Comparison of ENCODE assay signal across 21 cellular contexts in genomic region chr5:148999741-149000140, GRCh38.
DNase-seq lines count a peak whose midpoint lies in the region; ATAC-seq, FAIRE-seq and TF ChIP-seq lines count a peak whose summit lies in the region.
"Had no signal": no experiment of that assay in that cellular context is flagged by ENCODE, and none has a peak within 500 bp of the region (broad histone marks: within the 10 kb centered on the region; RNA-seq: fewer than 3 reads in every experiment).

No MANE protein-coding gene starts in this region.

- H3K4me3 Mint-ChIP-seq in HFFc6 = no peak overlapping the region
- H3K4me3 Mint-ChIP-seq: CD14-positive monocyte; CD8-positive, alpha-beta T cell had no signal

- H3K9me3 ChIP-seq in right cardiac atrium (ENCODE audit: control insufficient read depth, low read length) (no peaks in the 10 kb centered on the region), psoas muscle (no peaks in the 10 kb centered on the region)
- H3K9me3 ChIP-seq: A549, BE2C had no signal

- H3K4me3 ChIP-seq in right cardiac atrium (ENCODE audit: low read length) (no peak overlapping the region), bronchial epithelial cell (ENCODE audit: low read depth, low read length) (no peak overlapping the region), psoas muscle (no peak overlapping the region)
- H3K4me3 ChIP-seq: A549, GM23248 had no signal

- H3K27ac Mint-ChIP-seq in HFFc6 = peak overlapping the region; percentile 2; the same call in 1 of the 2 replicates
- H3K27ac Mint-ChIP-seq: CD8-positive, alpha-beta T cell had no signal

- intact Hi-C loops in right cardiac atrium (cut with DNase I) = loop anchor here in 3 of 4 donors (2.0 to 5.0 kb wide), 3 partner anchors 257 to 262 kb away; no protein-coding TSS in a partner anchor
- intact Hi-C loops in Right ventricle myocardium inferior (cut with DNase I) = loop anchor here (2.0 to 5.0 kb wide), 3 partner anchors 27 to 259 kb away; no protein-coding TSS in a partner anchor
- intact Hi-C loops in psoas muscle (cut with DNase I) = loop anchor here (2.0 to 10.0 kb wide), 5 partner anchors 87 to 265 kb away; partner anchors contain the start of gene ADRB2 (in 1 of the 2)

- TF ChIP-seq CTCF in HFFc6 (IDR thresholded peaks at IDR 0.05) (no peak), bronchial epithelial cell (IDR thresholded peaks at IDR 0.05; ENCODE audit: insufficient read depth, low read length, severe bottlenecking) (no peak), psoas muscle (IDR thresholded peaks at IDR 0.05) (no peak)

- H3K36me3 ChIP-seq in bronchial epithelial cell (ENCODE audit: control insufficient read depth, insufficient read depth, low read length) (no peaks in the 10 kb centered on the region), psoas muscle (ENCODE audit: insufficient read depth in 1 of 2, low read depth in 1 of 2) (no peaks in the 10 kb centered on the region)
- H3K36me3 ChIP-seq: BE2C had no signal

- 64% methylated on average over 3 of the region's 3 CpGs for WGBS in right cardiac atrium
- 34 to 49% (median 44%) methylated on average over 3 of the region's 3 CpGs for WGBS in psoas muscle, 3 donors

- H3K4me1 Mint-ChIP-seq in HFFc6 (ENCODE audit: low read depth) = peaks cover 72% of the 10 kb centered on the region

- H3K36me3 Mint-ChIP-seq in HFFc6 (ENCODE audit: low read depth) = peaks cover 9% of the 10 kb centered on the region
- H3K36me3 Mint-ChIP-seq: CD14-positive monocyte; CD8-positive, alpha-beta T cell had no signal

- no peak for DNase-seq in right cardiac atrium
- no peak for DNase-seq in Right ventricle myocardium inferior (ENCODE audit: missing footprints)
- no peak for DNase-seq in HFFc6
- DNase-seq in bronchial epithelial cell (ENCODE audit: low read depth) = no peak
- no peak for DNase-seq in psoas muscle
- DNase-seq in activated naive CD4-positive, alpha-beta T cell (lab: John Stamatoyannopoulos, UW) = no peak
- DNase-seq in GM19240 (ENCODE audit: insufficient read length, low spot score) = no peak
- DNase-seq in SIG-M5 treated with dmso at 0.1 percent for 504 hours (lab: John Stamatoyannopoulos, UW; ENCODE audit: unreplicated experiment) = no peak
- DNase-seq: BE2C; CD8-positive, alpha-beta T cell; COR-L47; DND-41; GDM1; GM23248 had no signal

- H3K4me1 ChIP-seq in right cardiac atrium (ENCODE audit: control insufficient read depth, insufficient read depth, low read length) (peaks cover 1% of the 10 kb centered on the region), psoas muscle (peaks cover 45% of the 10 kb centered on the region)

- no peaks in the 10 kb centered on the region for H3K27me3 Mint-ChIP-seq in HFFc6 (ENCODE audit: insufficient read depth)

- peak; percentile 43 for FAIRE-seq in bronchial epithelial cell (lab: Jason Lieb, UNC)
- FAIRE-seq: A549, GM12892, GM19239, H54 had no signal

- peak overlapping the region; percentile 42 for H3K27ac ChIP-seq in right cardiac atrium (ENCODE audit: low read length)
- H3K27ac ChIP-seq in psoas muscle = peak overlapping the region; percentile 46
- H3K27ac ChIP-seq: A549, GM23248, HL-60 had no signal

- ATAC-seq in right cardiac atrium (no peak), Right ventricle myocardium inferior (no peak), psoas muscle (peak in 2 of 4 donors; percentile 11 to 27)
- ATAC-seq: A549; CD8-positive, alpha-beta T cell; HCT116 had no signal

- no peaks in the 10 kb centered on the region for H3K27me3 ChIP-seq in right cardiac atrium (ENCODE audit: control insufficient read depth, insufficient read depth)
- no peaks in the 10 kb centered on the region for H3K27me3 ChIP-seq in bronchial epithelial cell (ENCODE audit: control insufficient read depth, insufficient read depth, low read length)
- H3K27me3 ChIP-seq in psoas muscle (ENCODE audit: insufficient read depth in 3 of 3, low read length in 2 of 3) = no peaks in the 10 kb centered on the region
- H3K27me3 ChIP-seq: BE2C had no signal

- no peaks in the 10 kb centered on the region for H3K9me3 Mint-ChIP-seq in HFFc6
- H3K9me3 Mint-ChIP-seq: CD14-positive monocyte; CD8-positive, alpha-beta T cell had no signal
